37 cellular contexts compared by ENCODE assay signal in the genomic region with DNA sequence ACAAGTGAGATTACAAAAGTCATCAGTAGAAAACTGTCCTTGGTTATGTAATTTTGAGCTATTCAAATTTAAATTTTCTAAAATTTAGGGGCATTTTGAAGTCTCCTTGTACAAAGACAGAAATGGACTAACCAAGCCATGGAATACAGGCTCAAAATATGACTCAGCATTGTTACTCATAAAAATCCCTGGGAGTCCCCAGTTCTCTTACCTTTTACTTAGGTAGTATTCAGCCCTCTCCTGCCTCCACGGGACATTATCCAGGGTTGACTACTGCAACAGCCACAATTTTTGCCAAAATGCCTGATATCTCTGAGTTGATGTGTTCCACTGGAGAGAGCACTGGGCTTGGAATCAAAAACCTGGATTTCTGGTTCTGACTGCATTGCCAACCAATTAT. TPM values are rescaled to one million over a fixed set of nuclear protein-coding genes. Genes with fewer than 3 reads are reported as not detected.
"Had no signal": no experiment of that assay in that cellular context is flagged by ENCODE, and none has a peak within 500 bp of the region (broad histone marks: within the 10 kb centered on the region; RNA-seq: fewer than 3 reads in every experiment).

No MANE protein-coding gene starts in this region.

- H3K4me1 Mint-ChIP-seq: activated CD4-positive, alpha-beta T cell treated with anti-CD3 and anti-CD28 coated beads, Interleukin-2, amount 10 ng/mL, durations not matched to agents 24 days and 14 days; activated naive CD4-positive, alpha-beta T cell treated with anti-CD3 and anti-CD28 coated beads, Interleukin-2, amount 10 ng/mL, durations not matched to agents 7 days and 5 days; activated naive CD8-positive, alpha-beta T cell treated with anti-CD3 and anti-CD28 coated beads, Interleukin-2, amount 10 ng/mL, durations not matched to agents 7 days and 5 days; mesothelial cell of epicardium; neural crest cell; stimulated activated effector memory CD8-positive, alpha-beta T cell treated with anti-CD3 and anti-CD28 coated beads, Interleukin-12 subunit alpha, Interleukin-12 subunit beta, amount 100 ng/mL, for 72 hours had no signal

- ATAC-seq: gastroesophageal sphincter; left colon; naive thymus-derived CD4-positive, alpha-beta T cell; pancreas; stimulated activated effector memory CD8-positive, alpha-beta T cell treated with anti-CD3 and anti-CD28 coated beads, Interleukin-12 subunit alpha, Interleukin-12 subunit beta, amount 100 ng/mL, for 72 hours had no signal

- H3K4me3 Mint-ChIP-seq: activated CD4-positive, alpha-beta memory T cell treated with anti-CD3 and anti-CD28 coated beads for 36 hours; activated CD4-positive, alpha-beta T cell treated with anti-CD3 and anti-CD28 coated beads, Interleukin-2, amount 10 ng/mL, durations not matched to agents 24 days and 14 days; activated naive CD4-positive, alpha-beta T cell treated with anti-CD3 and anti-CD28 coated beads, Interleukin-2, amount 10 ng/mL, durations not matched to agents 7 days and 5 days; activated naive CD8-positive, alpha-beta T cell treated with anti-CD3 and anti-CD28 coated beads, Interleukin-2, amount 10 ng/mL, durations not matched to agents 7 days and 5 days; activated T-cell treated with anti-CD3 and anti-CD28 coated beads, Interleukin-2, amount 50 U/mL, for 24 hours; dendritic cell treated with granulocyte-macrophage colony-stimulating factor and Interleukin-4, amounts not matched to agents 40 ng/mL and 50 ng/mL, for 4 days; endodermal cell; mesothelial cell of epicardium; naive thymus-derived CD4-positive, alpha-beta T cell; neural crest cell; stimulated activated effector memory CD8-positive, alpha-beta T cell treated with anti-CD3 and anti-CD28 coated beads, Interleukin-12 subunit alpha, Interleukin-12 subunit beta, amount 100 ng/mL, for 72 hours; stimulated activated naive CD8-positive, alpha-beta T cell treated with anti-CD3 and anti-CD28 coated beads, Interleukin-15, Interleukin-2, amounts not matched to agents 100 ng/mL and 50 ng/mL, for 24 hours had no signal

- H3K36me3 Mint-ChIP-seq: activated CD4-positive, alpha-beta memory T cell treated with anti-CD3 and anti-CD28 coated beads for 36 hours; activated naive CD4-positive, alpha-beta T cell treated with anti-CD3 and anti-CD28 coated beads, Interleukin-2, amount 10 ng/mL, durations not matched to agents 7 days and 5 days; activated naive CD8-positive, alpha-beta T cell treated with anti-CD3 and anti-CD28 coated beads, Interleukin-2, amount 10 ng/mL, durations not matched to agents 7 days and 5 days; mesothelial cell of epicardium; naive thymus-derived CD4-positive, alpha-beta T cell; stimulated activated effector memory CD8-positive, alpha-beta T cell treated with anti-CD3 and anti-CD28 coated beads, Interleukin-12 subunit alpha, Interleukin-12 subunit beta, amount 100 ng/mL, for 72 hours had no signal

- H3K27me3 ChIP-seq: brain microvascular endothelial cell, esophagus squamous epithelium, gastroesophageal sphincter, hepatocyte, pancreas, sigmoid colon had no signal

- H2AFZ ChIP-seq: hepatocyte had no signal

- H3K4me1 ChIP-seq: esophagus squamous epithelium, gastroesophageal sphincter, pancreas, prostate gland, sigmoid colon had no signal

- FAIRE-seq: astrocyte, keratinocyte, pancreas, small intestine, urothelium cell line had no signal

- H3K4me3 ChIP-seq: esophagus squamous epithelium, gastroesophageal sphincter, hepatocyte, pancreas, prostate gland, sigmoid colon, thoracic aorta had no signal

- H3K27ac ChIP-seq: brain microvascular endothelial cell, esophagus squamous epithelium, gastroesophageal sphincter, hepatocyte, pancreas, prostate gland, sigmoid colon, thoracic aorta had no signal

- DNase-seq: activated CD4-positive, alpha-beta memory T cell treated with anti-CD3 and anti-CD28 coated beads for 36 hours; activated CD4-positive, alpha-beta T cell treated with anti-CD3 and anti-CD28 coated beads, Interleukin-2, amount 10 ng/mL, durations not matched to agents 24 days and 14 days; activated CD4-positive, CD25-positive, alpha-beta regulatory T cell treated with anti-CD3 and anti-CD28 coated beads, Interleukin-2, amount 50 U/mL, for 72 hours; activated CD8-positive, alpha-beta memory T cell treated with anti-CD3 and anti-CD28 coated beads, Interleukin-2, amount 50 U/mL, for 48 hours; activated gamma-delta T cell; activated naive CD4-positive, alpha-beta T cell treated with anti-CD3 and anti-CD28 coated beads, Interleukin-2, amount 10 ng/mL, durations not matched to agents 7 days and 5 days; activated naive CD8-positive, alpha-beta T cell treated with anti-CD3 and anti-CD28 coated beads, Interleukin-2, amount 10 ng/mL, durations not matched to agents 7 days and 5 days; activated T-cell treated with anti-CD3 and anti-CD28 coated beads, Interleukin-2, amount 50 U/mL, for 24 hours; amniotic stem cell; brain microvascular endothelial cell; central memory CD4-positive, alpha-beta T cell; endodermal cell; esophagus squamous epithelium; left colon; naive thymus-derived CD4-positive, alpha-beta T cell; nucleus accumbens; pancreas; sigmoid colon; small intestine; stimulated activated CD4-positive, alpha-beta T cell treated with anti-CD3 and anti-CD28 coated beads, Interleukin-4, amount 100 ng/mL, for 24 hours; T-helper 2 cell; trophoblast cell had no signal

- H3K4me2 ChIP-seq: hepatocyte had no signal

- H3K27me3 Mint-ChIP-seq: dendritic cell treated with granulocyte-macrophage colony-stimulating factor and Interleukin-4, amounts not matched to agents 40 ng/mL and 50 ng/mL, for 4 days had no signal

- H3K79me2 ChIP-seq: hepatocyte had no signal

- H3K9me3 Mint-ChIP-seq: activated CD4-positive, alpha-beta memory T cell treated with anti-CD3 and anti-CD28 coated beads for 36 hours; activated CD4-positive, alpha-beta T cell treated with anti-CD3 and anti-CD28 coated beads, Interleukin-2, amount 10 ng/mL, durations not matched to agents 24 days and 14 days; activated naive CD4-positive, alpha-beta T cell treated with anti-CD3 and anti-CD28 coated beads, Interleukin-2, amount 10 ng/mL, durations not matched to agents 7 days and 5 days; activated naive CD8-positive, alpha-beta T cell treated with anti-CD3 and anti-CD28 coated beads, Interleukin-2, amount 10 ng/mL, durations not matched to agents 7 days and 5 days; activated T-cell treated with anti-CD3 and anti-CD28 coated beads, Interleukin-2, amount 50 U/mL, for 24 hours; dendritic cell treated with granulocyte-macrophage colony-stimulating factor and Interleukin-4, amounts not matched to agents 40 ng/mL and 50 ng/mL, for 4 days; endodermal cell; mesothelial cell of epicardium; neural crest cell; stimulated activated effector memory CD8-positive, alpha-beta T cell treated with anti-CD3 and anti-CD28 coated beads, Interleukin-12 subunit alpha, Interleukin-12 subunit beta, amount 100 ng/mL, for 72 hours; stimulated activated naive CD8-positive, alpha-beta T cell treated with anti-CD3 and anti-CD28 coated beads, Interleukin-15, Interleukin-2, amounts not matched to agents 100 ng/mL and 50 ng/mL, for 24 hours had no signal

- H3K9me3 ChIP-seq: esophagus squamous epithelium, gastroesophageal sphincter, pancreas, prostate gland, sigmoid colon, thoracic aorta had no signal

- H3K27ac Mint-ChIP-seq: activated CD4-positive, alpha-beta memory T cell treated with anti-CD3 and anti-CD28 coated beads for 36 hours; activated CD4-positive, alpha-beta T cell treated with anti-CD3 and anti-CD28 coated beads, Interleukin-2, amount 10 ng/mL, durations not matched to agents 24 days and 14 days; activated naive CD4-positive, alpha-beta T cell treated with anti-CD3 and anti-CD28 coated beads, Interleukin-2, amount 10 ng/mL, durations not matched to agents 7 days and 5 days; activated naive CD8-positive, alpha-beta T cell treated with anti-CD3 and anti-CD28 coated beads, Interleukin-2, amount 10 ng/mL, durations not matched to agents 7 days and 5 days; activated T-cell treated with anti-CD3 and anti-CD28 coated beads, Interleukin-2, amount 50 U/mL, for 24 hours; dendritic cell treated with granulocyte-macrophage colony-stimulating factor and Interleukin-4, amounts not matched to agents 40 ng/mL and 50 ng/mL, for 4 days; endodermal cell; mesothelial cell of epicardium; naive thymus-derived CD4-positive, alpha-beta T cell; stimulated activated effector memory CD8-positive, alpha-beta T cell treated with anti-CD3 and anti-CD28 coated beads, Interleukin-12 subunit alpha, Interleukin-12 subunit beta, amount 100 ng/mL, for 72 hours; stimulated activated naive CD8-positive, alpha-beta T cell treated with anti-CD3 and anti-CD28 coated beads, Interleukin-15, Interleukin-2, amounts not matched to agents 100 ng/mL and 50 ng/mL, for 24 hours had no signal

- H3K36me3 ChIP-seq: brain microvascular endothelial cell, pancreas, prostate gland had no signal

RNA-seq across cellular contexts. Expression of gene CLDN18, which starts 25.0 kb away (rescaled TPM):
- total RNA-seq: activated CD4-positive, alpha-beta memory T cell treated with anti-CD3 and anti-CD28 coated beads for 36 hours; activated CD4-positive, alpha-beta T cell treated with anti-CD3 and anti-CD28 coated beads, Interleukin-2, amount 10 ng/mL, durations not matched to agents 24 days and 14 days; activated CD8-positive, alpha-beta memory T cell treated with anti-CD3 and anti-CD28 coated beads for 36 hours; activated naive CD8-positive, alpha-beta T cell treated with anti-CD3 and anti-CD28 coated beads, Interleukin-2, amount 10 ng/mL, durations not matched to agents 7 days and 5 days; astrocyte; gastroesophageal sphincter; left colon; liver; mesothelial cell of epicardium; naive thymus-derived CD4-positive, alpha-beta T cell; neural crest cell; sigmoid colon; subcutaneous adipose tissue had no signal
- polyA plus RNA-seq: keratinocyte; naive thymus-derived CD4-positive, alpha-beta T cell had no signal
